1 cellular context compared by ENCODE assay signal in the genomic region with DNA sequence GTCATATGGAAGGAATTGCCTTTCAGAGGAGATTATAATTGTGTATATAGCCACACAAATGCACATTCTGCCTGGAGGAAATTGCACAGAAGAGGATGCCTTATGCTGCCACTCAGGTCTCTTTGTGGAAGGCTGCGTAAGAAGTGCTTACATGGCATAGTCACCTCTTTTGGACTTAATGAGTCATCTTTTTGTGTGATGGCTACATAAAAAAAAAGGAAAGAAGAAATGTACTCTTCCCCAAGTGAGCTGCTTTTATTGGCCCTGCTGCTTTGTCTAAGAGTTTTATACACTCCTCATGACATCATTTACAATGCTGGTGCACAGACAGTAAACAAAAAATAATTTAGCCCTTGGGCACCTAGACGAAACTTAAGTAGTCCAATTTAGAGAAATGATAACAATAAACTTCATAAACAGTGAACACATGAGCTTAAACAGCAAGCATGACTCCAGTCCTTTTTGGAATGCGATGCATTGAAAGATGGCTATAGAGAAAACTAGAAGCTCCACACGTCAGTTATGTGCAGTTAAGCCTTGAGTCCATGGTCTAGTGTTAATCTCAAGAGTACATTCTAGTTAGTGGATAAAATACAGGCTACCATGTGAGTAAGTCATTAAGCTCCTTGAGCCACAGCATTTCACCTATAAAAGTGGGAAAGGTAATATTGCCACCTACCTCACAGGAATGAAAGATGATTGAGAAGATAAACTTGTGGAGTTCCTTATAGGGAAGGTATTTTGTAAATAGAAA.
TF ChIP-seq lines count a peak whose summit lies in the region.

No MANE protein-coding gene starts in this region.

TF ChIP-seq in HepG2, 621 proteins besides CTCF, POLR2A, EP300 and RAD21:
- TF ChIP-seq ZNF883 (CRISPR knock-in tag; IDR thresholded peaks at IDR 0.05; ENCODE audit: not compliant biosample characterization) (no peak), MAFK (conservative IDR thresholded peaks at IDR 0.05 in 1 of 2, IDR thresholded peaks at IDR 0.05 in 1 of 2; ENCODE audit: low read length in 2 of 2) (peak; percentile 10 to 41; a peak in 1 of 4 replicates)
